ENCODE assay signal across 9 cellular contexts in genomic region chrX:19670854-19671620, GRCh38.
DNase-seq lines count a peak whose midpoint lies in the region; ATAC-seq and TF ChIP-seq lines count a peak whose summit lies in the region.
"Had no signal": no experiment of that assay in that cellular context is flagged by ENCODE, and none has a peak within 500 bp of the region (broad histone marks: within the 10 kb centered on the region; RNA-seq: fewer than 3 reads in every experiment).

No MANE protein-coding gene starts in this region.

- H3K27ac ChIP-seq in GM23248 (peak overlapping the region; percentile 98), sigmoid colon (peak overlapping the region in 3 of 4 donors; percentile 31 to 42 (median 34))

- TF ChIP-seq EP300 in sigmoid colon (IDR thresholded peaks at IDR 0.05) = no peak

- no peaks in the 10 kb centered on the region for H3K36me3 ChIP-seq in GM23248 (ENCODE audit: low read depth)
- no peaks in the 10 kb centered on the region for H3K36me3 ChIP-seq in sigmoid colon

- no peaks in the 10 kb centered on the region for H3K9me2 ChIP-seq in GM23248 (ENCODE audit: insufficient read depth)

- peak; percentile 85 for DNase-seq in GM23248
- DNase-seq in amniotic epithelial cell (ENCODE audit: low read depth) = peak; percentile 72
- peak; percentile 45 for DNase-seq in left ventricle myocardium superior
- peak; percentile 72 for DNase-seq in sigmoid colon
- DNase-seq in HPDE6-E6E7 (ENCODE audit: extremely low spot score) = no peak
- DNase-seq in OCI-M1 (lab: John Stamatoyannopoulos, UW) = no peak
- DNase-seq: NCI-H1105 had no signal

- H3K9me3 ChIP-seq in GM23248 (ENCODE audit: low read depth) = no peaks in the 10 kb centered on the region
- no peaks in the 10 kb centered on the region for H3K9me3 ChIP-seq in sigmoid colon

- H2AFZ ChIP-seq in GM23248 = no peak overlapping the region

- H3K4me3 ChIP-seq in GM23248 (peak overlapping the region; percentile 82), sigmoid colon (no peak overlapping the region)

- H3K79me2 ChIP-seq in GM23248 (ENCODE audit: insufficient read depth) = peaks cover 41% of the 10 kb centered on the region

- H3K4me1 ChIP-seq in GM23248 (ENCODE audit: insufficient read depth) (peaks cover 36% of the 10 kb centered on the region), sigmoid colon (peaks cover 0 to 3% (median 0%) of the 10 kb centered on the region in 4 donors)

- WGBS in GM23248 (ENCODE audit: low coverage in 1 of 2, low lambda C conversion rate in 2 of 2, missing lambda C conversion rate in 2 of 2), 2 experiments = 14% methylated on average over 7 to 8 of the region's 8 CpGs
- WGBS in sigmoid colon, 2 donors = 11 to 62% methylated on average over 8 of the region's 8 CpGs

- H3K27me3 ChIP-seq in GM23248 (replicated peaks; ENCODE audit: insufficient read depth) (no peaks in the 10 kb centered on the region), sigmoid colon (peaks cover 0 to 6% (median 0%) of the 10 kb centered on the region in 3 donors)

- peak overlapping the region; percentile 96 for H3K9ac ChIP-seq in GM23248

- peaks cover 11% of the 10 kb centered on the region; the same call in 1 of the 2 replicates for H3F3A ChIP-seq in GM23248 (ENCODE audit: insufficient read depth)

- peak overlapping the region; percentile 88 for H3K4me2 ChIP-seq in GM23248 (ENCODE audit: unreplicated experiment)

- H4K20me1 ChIP-seq in GM23248 (ENCODE audit: insufficient read depth) = no peaks in the 10 kb centered on the region

- TF ChIP-seq CTCF in sigmoid colon (IDR thresholded peaks at IDR 0.05) = no peak

- in situ Hi-C loops in GM23248 (cut with MboI) = no loop called here

- ATAC-seq in left ventricle myocardium superior (peak; percentile 95), HG03159 (IDR thresholded peaks at IDR 0.05; ENCODE audit: unreplicated experiment) (no peak), HG03457 (IDR thresholded peaks at IDR 0.05; ENCODE audit: unreplicated experiment) (no peak)

- TF ChIP-seq POLR2A in sigmoid colon (IDR thresholded peaks at IDR 0.05) = no peak

- intact Hi-C loops in left ventricle myocardium superior (cut with micrococcal nuclease) (no loop called here), sigmoid colon (cut with DNase I) (no loop called here)

Comparison
In these comparisons a context has a peak if more than half of its experiments do, and no peak if none do; other contexts are left out.
1. DNase-seq: peak in GM23248 (single experiment), amniotic epithelial cell (single experiment), left ventricle myocardium superior (single experiment) and sigmoid colon (single experiment); none in HPDE6-E6E7 (single experiment) and OCI-M1 (single experiment).